Comparison of ENCODE assay signal across 1 cellular context in the genomic region with DNA sequence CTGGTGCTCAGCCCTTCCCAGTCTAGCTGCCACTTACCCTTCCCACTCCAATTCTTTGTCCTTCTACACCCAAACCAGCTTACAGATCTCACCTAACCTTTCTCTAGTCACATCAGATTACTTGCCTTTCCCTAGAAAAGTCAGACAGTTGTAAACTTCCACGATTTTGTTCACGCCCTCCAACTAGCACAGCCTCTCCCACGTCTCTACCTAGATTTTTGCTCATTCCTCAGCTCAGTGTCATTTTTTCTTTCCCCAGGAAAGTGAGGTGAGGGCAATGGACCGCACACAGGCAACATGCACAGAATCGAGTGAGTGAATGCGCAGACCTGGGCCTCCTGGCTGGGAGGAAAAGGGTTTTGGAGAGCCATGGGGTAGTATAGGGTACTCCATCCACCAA.
TF ChIP-seq lines count a peak whose summit lies in the region.

No MANE protein-coding gene starts in this region.

TF ChIP-seq in SK-N-SH treated with all-trans-retinoic acid at 6 μM for 48 hours, 23 proteins besides CTCF, POLR2A, EP300 and RAD21 (continued from another document):
- TF ChIP-seq OSR1 (CRISPR knock-in tag; IDR thresholded peaks at IDR 0.05) (no peak), TOX (CRISPR knock-in tag; IDR thresholded peaks at IDR 0.05; ENCODE audit: borderline replicate concordance) (no peak), CSDC2 (CRISPR knock-in tag; IDR thresholded peaks at IDR 0.05) (no peak)
